Comparison of ENCODE assay signal across 8 cellular contexts in the genomic region with DNA sequence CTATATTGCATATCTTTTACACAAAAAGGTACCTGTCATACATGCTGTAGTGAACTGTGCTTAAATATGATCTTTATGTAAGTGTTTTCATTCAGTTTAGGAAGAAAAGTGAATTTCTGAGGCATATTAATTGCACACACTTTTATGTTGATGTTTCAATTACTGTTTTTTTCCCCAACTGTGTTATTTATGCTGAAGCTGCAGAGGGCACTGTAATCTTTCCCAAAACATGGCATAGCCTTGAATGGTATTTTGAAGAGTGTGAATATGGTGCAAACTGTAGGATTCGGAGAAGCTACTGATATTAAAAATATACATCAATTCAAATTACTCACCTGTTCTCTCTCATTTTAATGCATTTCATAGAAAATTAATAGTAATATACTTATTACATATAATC. TPM values are rescaled to one million over a fixed set of nuclear protein-coding genes. Genes with fewer than 3 reads are reported as not detected.
A peak's percentile ranks its signal among the peaks of the same experiment; 100 is the strongest.
DNase-seq lines count a peak whose midpoint lies in the region; ATAC-seq and TF ChIP-seq lines count a peak whose summit lies in the region.

No MANE protein-coding gene starts in this region.

- H3K4me3 ChIP-seq in BE2C (ENCODE audit: low read depth, low read length): no peak overlapping the region
- no peak overlapping the region for H3K4me3 ChIP-seq in HEK293 (ENCODE audit: low read depth, low read length)
- H3K4me3 ChIP-seq in stomach: no peak overlapping the region
- no peak overlapping the region for H3K4me3 ChIP-seq in mucosa of descending colon

- no peaks in the 10 kb centered on the region for H3K4me1 Mint-ChIP-seq in effector memory CD8-positive, alpha-beta T cell (ENCODE audit: low read depth in 2 of 2)

- intact Hi-C loops in stomach (cut with DNase I; ENCODE audit: low total_unique reads): no loop called here
- intact Hi-C loops in mucosa of descending colon (cut with DNase I, micrococcal nuclease): no loop called here

- no peak overlapping the region for H3K4me3 Mint-ChIP-seq in effector memory CD8-positive, alpha-beta T cell

- POLR2A ChIA-PET in HEK293 (lab: Yijun Ruan, JAX): no interaction called here

- no peak for TF ChIP-seq EP300 in stomach (IDR thresholded peaks at IDR 0.05)

- whole genome bisulfite sequencing in stomach, 5 donors: 28 to 47% (median 39%) methylated on average over 1 of the region's 1 CpG

- DNase-seq in BE2C: no peak
- peak; percentile 55 for DNase-seq in inferior parietal cortex (ENCODE audit: extremely low spot score)
- no peak for DNase-seq in effector memory CD8-positive, alpha-beta T cell
- no peak for DNase-seq in stomach
- DNase-seq in activated T-cell treated with anti-CD3 and anti-CD28 coated beads, Interleukin-2, amount 50 U/mL, for 1 hour: no peak
- no peak for DNase-seq in mucosa of descending colon

- TF ChIP-seq POLR2A in stomach (IDR thresholded peaks at IDR 0.05): no peak

- TF ChIP-seq CTCF in BE2C (IDR thresholded peaks at IDR 0.05; ENCODE audit: low read depth, low read length) (peak; percentile 51), HEK293 (tag by site-specific recombination; IDR thresholded peaks at IDR 0.05) (no peak; the same call in 1 of the 2 replicates), stomach (IDR thresholded peaks at IDR 0.05) (peak in 2 of 7 experiments; percentile 13 to 44), mucosa of descending colon (IDR thresholded peaks at IDR 0.05) (no peak)

- no peak overlapping the region for H3K27ac ChIP-seq in HEK293 (ENCODE audit: extremely low read depth, low read depth, low read length)
- H3K27ac ChIP-seq in stomach: no peak overlapping the region

- no peak overlapping the region for H3K27ac Mint-ChIP-seq in effector memory CD8-positive, alpha-beta T cell

- peaks cover 9 to 34% of the 10 kb centered on the region in 2 donors for H3K27me3 Mint-ChIP-seq in effector memory CD8-positive, alpha-beta T cell

- no peaks in the 10 kb centered on the region for H3K27me3 ChIP-seq in BE2C
- no peaks in the 10 kb centered on the region for H3K27me3 ChIP-seq in stomach

- H3K9me3 ChIP-seq in BE2C (no peaks in the 10 kb centered on the region), HEK293 (ENCODE audit: control insufficient read depth, insufficient read depth, low read depth, low read length) (no peaks in the 10 kb centered on the region), stomach (no peaks in the 10 kb centered on the region), mucosa of descending colon (no peaks in the 10 kb centered on the region)

- H3K4me1 ChIP-seq in BE2C (no peaks in the 10 kb centered on the region), HEK293 (ENCODE audit: control insufficient read depth, insufficient read depth, low read length) (no peaks in the 10 kb centered on the region), stomach (peaks cover 0 to under 1% (median 0%) of the 10 kb centered on the region in 4 donors), mucosa of descending colon (ENCODE audit: low read depth) (no peaks in the 10 kb centered on the region)

- H3K36me3 Mint-ChIP-seq in effector memory CD8-positive, alpha-beta T cell (ENCODE audit: insufficient read depth): no peaks in the 10 kb centered on the region

- H3K36me3 ChIP-seq in BE2C (no peaks in the 10 kb centered on the region), HEK293 (ENCODE audit: control insufficient read depth in 2 of 2, insufficient read depth in 1 of 2, low read length in 2 of 2) (no peaks in the 10 kb centered on the region), stomach (no peaks in the 10 kb centered on the region), mucosa of descending colon (ENCODE audit: low read depth) (no peaks in the 10 kb centered on the region)

- H3K9me3 Mint-ChIP-seq in effector memory CD8-positive, alpha-beta T cell: no peaks in the 10 kb centered on the region

- CTCF ChIA-PET in HEK293 (lab: Yijun Ruan, JAX): interaction anchor here (0.6 to 1.0 kb wide), 2 partner anchors 585 to 711 kb away, joined by 3 read pairs; no protein-coding TSS in a partner anchor

- ATAC-seq in SK-N-SH treated with all-trans-retinoic acid at 6 μM for 48 hours (peak; percentile 80; the same call in 2 of the 3 replicates), mucosa of descending colon (no peak)
- ATAC-seq in effector memory CD8-positive, alpha-beta T cell (replicated peaks): no peak

TF ChIP-seq in HEK293, 187 proteins besides CTCF, POLR2A, EP300 and RAD21:
- peak; percentile 39; the same call in 1 of the 2 replicates for TF ChIP-seq ZNF654 (tag by site-specific recombination; IDR thresholded peaks at IDR 0.05; ENCODE audit: low read depth)
- no peak for TF ChIP-seq ZEB2 (tag by site-specific recombination; IDR thresholded peaks at IDR 0.05)
TF ChIP-seq in HEK293: peak in this region for 1.

TF ChIP-seq in SK-N-SH treated with all-trans-retinoic acid at 6 μM for 48 hours, 23 proteins besides CTCF, POLR2A, EP300 and RAD21:
- TF ChIP-seq TCF4 (CRISPR knock-in tag; IDR thresholded peaks at IDR 0.05; ENCODE audit: borderline replicate concordance): no peak
- TF ChIP-seq ZFP30 (CRISPR knock-in tag; IDR thresholded peaks at IDR 0.05): no peak
- no peak for TF ChIP-seq ZNF8 (CRISPR knock-in tag; IDR thresholded peaks at IDR 0.05)
- no peak for TF ChIP-seq ZNF565 (CRISPR knock-in tag; conservative IDR thresholded peaks at IDR 0.05; ENCODE audit: low read depth)
- TF ChIP-seq, protein P1, sequence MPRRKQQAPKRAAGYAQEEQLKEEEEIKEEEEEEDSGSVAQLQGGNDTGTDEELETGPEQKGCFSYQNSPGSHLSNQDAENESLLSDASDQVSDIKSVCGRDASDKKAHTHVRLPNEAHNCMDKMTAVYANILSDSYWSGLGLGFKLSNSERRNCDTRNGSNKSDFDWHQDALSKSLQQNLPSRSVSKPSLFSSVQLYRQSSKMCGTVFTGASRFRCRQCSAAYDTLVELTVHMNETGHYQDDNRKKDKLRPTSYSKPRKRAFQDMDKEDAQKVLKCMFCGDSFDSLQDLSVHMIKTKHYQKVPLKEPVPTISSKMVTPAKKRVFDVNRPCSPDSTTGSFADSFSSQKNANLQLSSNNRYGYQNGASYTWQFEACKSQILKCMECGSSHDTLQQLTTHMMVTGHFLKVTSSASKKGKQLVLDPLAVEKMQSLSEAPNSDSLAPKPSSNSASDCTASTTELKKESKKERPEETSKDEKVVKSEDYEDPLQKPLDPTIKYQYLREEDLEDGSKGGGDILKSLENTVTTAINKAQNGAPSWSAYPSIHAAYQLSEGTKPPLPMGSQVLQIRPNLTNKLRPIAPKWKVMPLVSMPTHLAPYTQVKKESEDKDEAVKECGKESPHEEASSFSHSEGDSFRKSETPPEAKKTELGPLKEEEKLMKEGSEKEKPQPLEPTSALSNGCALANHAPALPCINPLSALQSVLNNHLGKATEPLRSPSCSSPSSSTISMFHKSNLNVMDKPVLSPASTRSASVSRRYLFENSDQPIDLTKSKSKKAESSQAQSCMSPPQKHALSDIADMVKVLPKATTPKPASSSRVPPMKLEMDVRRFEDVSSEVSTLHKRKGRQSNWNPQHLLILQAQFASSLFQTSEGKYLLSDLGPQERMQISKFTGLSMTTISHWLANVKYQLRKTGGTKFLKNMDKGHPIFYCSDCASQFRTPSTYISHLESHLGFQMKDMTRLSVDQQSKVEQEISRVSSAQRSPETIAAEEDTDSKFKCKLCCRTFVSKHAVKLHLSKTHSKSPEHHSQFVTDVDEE (CRISPR knock-in tag; IDR thresholded peaks at IDR 0.05): no peak
- TF ChIP-seq, protein P2, sequence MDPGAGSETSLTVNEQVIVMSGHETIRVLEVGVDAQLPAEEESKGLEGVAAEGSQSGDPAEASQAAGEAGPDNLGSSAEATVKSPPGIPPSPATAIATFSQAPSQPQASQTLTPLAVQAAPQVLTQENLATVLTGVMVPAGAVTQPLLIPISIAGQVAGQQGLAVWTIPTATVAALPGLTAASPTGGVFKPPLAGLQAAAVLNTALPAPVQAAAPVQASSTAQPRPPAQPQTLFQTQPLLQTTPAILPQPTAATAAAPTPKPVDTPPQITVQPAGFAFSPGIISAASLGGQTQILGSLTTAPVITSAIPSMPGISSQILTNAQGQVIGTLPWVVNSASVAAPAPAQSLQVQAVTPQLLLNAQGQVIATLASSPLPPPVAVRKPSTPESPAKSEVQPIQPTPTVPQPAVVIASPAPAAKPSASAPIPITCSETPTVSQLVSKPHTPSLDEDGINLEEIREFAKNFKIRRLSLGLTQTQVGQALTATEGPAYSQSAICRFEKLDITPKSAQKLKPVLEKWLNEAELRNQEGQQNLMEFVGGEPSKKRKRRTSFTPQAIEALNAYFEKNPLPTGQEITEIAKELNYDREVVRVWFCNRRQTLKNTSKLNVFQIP (CRISPR knock-in tag; IDR thresholded peaks at IDR 0.05; ENCODE audit: borderline replicate concordance, low read depth): no peak
- TF ChIP-seq OSR1 (CRISPR knock-in tag; IDR thresholded peaks at IDR 0.05): no peak
- TF ChIP-seq, protein P3, sequence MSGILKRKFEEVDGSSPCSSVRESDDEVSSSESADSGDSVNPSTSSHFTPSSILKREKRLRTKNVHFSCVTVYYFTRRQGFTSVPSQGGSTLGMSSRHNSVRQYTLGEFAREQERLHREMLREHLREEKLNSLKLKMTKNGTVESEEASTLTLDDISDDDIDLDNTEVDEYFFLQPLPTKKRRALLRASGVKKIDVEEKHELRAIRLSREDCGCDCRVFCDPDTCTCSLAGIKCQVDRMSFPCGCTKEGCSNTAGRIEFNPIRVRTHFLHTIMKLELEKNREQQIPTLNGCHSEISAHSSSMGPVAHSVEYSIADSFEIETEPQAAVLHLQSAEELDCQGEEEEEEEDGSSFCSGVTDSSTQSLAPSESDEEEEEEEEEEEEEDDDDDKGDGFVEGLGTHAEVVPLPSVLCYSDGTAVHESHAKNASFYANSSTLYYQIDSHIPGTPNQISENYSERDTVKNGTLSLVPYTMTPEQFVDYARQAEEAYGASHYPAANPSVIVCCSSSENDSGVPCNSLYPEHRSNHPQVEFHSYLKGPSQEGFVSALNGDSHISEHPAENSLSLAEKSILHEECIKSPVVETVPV (CRISPR knock-in tag; IDR thresholded peaks at IDR 0.05): no peak
- no peak for TF ChIP-seq ISL1 (CRISPR knock-in tag; IDR thresholded peaks at IDR 0.05)
- TF ChIP-seq ZC3H10 (CRISPR knock-in tag; IDR thresholded peaks at IDR 0.05): no peak
- no peak for TF ChIP-seq GLIS3 (CRISPR knock-in tag; IDR thresholded peaks at IDR 0.05)
- TF ChIP-seq ESRRG (CRISPR knock-in tag; IDR thresholded peaks at IDR 0.05): no peak

RNA-seq across cellular contexts. Expression of a gene that starts 6.0 kb away (rescaled TPM):
- 0.69 TPM for polyA plus RNA-seq in BE2C (2012; ENCODE audit: insufficient read depth, insufficient read length, low read depth)
- 1 to 10 TPM; 2.3 to 9.4 (median 4.1) TPM for total RNA-seq in stomach
- polyA plus RNA-seq in stomach: 1 to 10 TPM in 1 of 3 donors, under 1 TPM in 2; 0.31 to 1.3 (median 0.31) TPM
- 1 to 10 TPM; 1.9 to 9.3 (median 2.8) TPM for total RNA-seq in mucosa of descending colon
